ENCODE assay signal across 8 cellular contexts in the genomic region with DNA sequence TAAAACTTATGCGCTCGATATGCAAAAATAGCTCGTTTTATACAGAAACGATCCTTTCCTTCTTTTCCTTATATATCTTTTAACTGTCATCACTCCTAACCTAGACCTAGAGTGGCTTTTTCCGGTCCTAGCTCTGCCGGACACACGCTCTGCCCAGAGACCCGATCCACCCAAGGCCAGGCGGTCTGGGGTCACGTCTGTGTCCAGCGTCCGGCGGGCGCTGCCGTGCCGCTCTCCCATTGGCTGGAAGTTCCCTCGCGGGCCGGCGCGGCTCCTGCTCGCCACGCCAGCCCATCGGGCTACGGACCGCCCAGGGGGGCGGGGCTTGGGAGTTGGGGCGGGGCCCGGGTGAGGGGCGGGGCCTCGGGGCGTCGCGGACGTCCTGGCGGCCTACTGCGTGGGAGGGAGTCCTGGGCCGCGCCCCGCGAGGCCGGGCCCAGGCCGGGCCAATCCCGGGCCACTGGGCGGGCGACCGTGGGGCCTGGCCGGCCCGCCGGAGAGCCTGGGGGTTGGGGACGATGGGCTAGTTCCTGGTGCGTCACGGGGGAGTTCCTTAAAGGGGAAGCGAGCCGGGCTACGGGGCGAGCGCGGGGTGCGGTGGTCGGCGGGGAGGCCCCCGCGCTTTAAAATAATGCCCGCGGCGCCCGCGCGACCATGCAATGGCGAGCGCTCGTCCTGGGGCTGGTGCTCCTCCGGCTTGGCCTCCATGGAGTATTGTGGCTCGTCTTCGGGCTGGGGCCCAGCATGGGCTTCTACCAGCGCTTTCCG. TPM values are rescaled to one million over a fixed set of nuclear protein-coding genes. Genes with fewer than 3 reads are reported as not detected.
DNase-seq lines count a peak whose midpoint lies in the region; ATAC-seq and TF ChIP-seq lines count a peak whose summit lies in the region.

TSS of gene EDEM1 (plus strand) at position 556 of the 768 bp plus-strand sequence. CDS start at position 655, 99 bp downstream.

- H3K9me3 ChIP-seq in BLaER1 treated with 17β-estradiol and CSF1 and Interleukin-3, amounts not matched to agents 10 nM and 100 nM (replicated peaks in 1 of 11) = no peaks in the 10 kb centered on the region
- H3K9me3 ChIP-seq in liver (ENCODE audit: control insufficient read depth in 4 of 4, low read length in 3 of 4) = no peaks in the 10 kb centered on the region

- H3K27me3 ChIP-seq in BLaER1 treated with 17β-estradiol and CSF1 and Interleukin-3, amounts not matched to agents 10 nM and 100 nM = no peaks in the 10 kb centered on the region
- H3K27me3 ChIP-seq in liver (ENCODE audit: control insufficient read depth in 4 of 4, insufficient read depth in 4 of 4, low read length in 3 of 4) = no peaks in the 10 kb centered on the region

- TF ChIP-seq RAD21 in liver (IDR thresholded peaks at IDR 0.05) = peak in 1 of 2 donors; percentile 21

- no peak for TF ChIP-seq CTCF in liver (IDR thresholded peaks at IDR 0.05; ENCODE audit: low read depth, low read length, missing input control)

- H3K9ac ChIP-seq in BLaER1 treated with 17β-estradiol and CSF1 and Interleukin-3, amounts not matched to agents 10 nM and 100 nM = peak within 1 kb of the TSS; percentile 98 to 100 (median 100)
- peak within 1 kb of the TSS; percentile 98 to 99 for H3K9ac ChIP-seq in liver (ENCODE audit: low read depth in 1 of 2, low read length in 2 of 2)

- DNase-seq in GM19240 (ENCODE audit: insufficient read length, low spot score) (peak; percentile 66), NCI-H748 treated with DMSO at 0.1 percent for 48 hours (lab: John Stamatoyannopoulos, UW) (peak; percentile 52), dermis microvascular lymphatic vessel endothelial cell (ENCODE audit: low read depth in 2 of 2) (peak; percentile 88 to 98)
- peak; percentile 96 for DNase-seq in activated CD4-positive, alpha-beta T cell treated with anti-CD3 and anti-CD28 coated beads, Interleukin-2, amount 50 U/mL, for 48 hours
- peak; percentile 93 for DNase-seq in stimulated activated CD4-positive, alpha-beta T cell treated with anti-CD3 and anti-CD28 coated beads, Interleukin-4, amount 100 ng/mL, for 1 hour

- H3K36me3 ChIP-seq in BLaER1 treated with 17β-estradiol and CSF1 and Interleukin-3, amounts not matched to agents 10 nM and 100 nM = peaks cover 0 to 41% (median 29%) of the 10 kb centered on the region in 11 experiments; a peak in 15 of 22 replicates
- H3K36me3 ChIP-seq in liver (ENCODE audit: control insufficient read depth in 4 of 4, insufficient read depth in 3 of 4, low read depth in 1 of 4, low read length in 3 of 4) = no peaks in the 10 kb centered on the region

- ATAC-seq in HG03457 (IDR thresholded peaks at IDR 0.05; ENCODE audit: unreplicated experiment) = peak; percentile 78

- peak within 1 kb of the TSS; percentile 98 to 100 (median 100) for H3K27ac ChIP-seq in BLaER1 treated with 17β-estradiol and CSF1 and Interleukin-3, amounts not matched to agents 10 nM and 100 nM
- peak within 1 kb of the TSS; percentile 95 to 99 for H3K27ac ChIP-seq in liver (ENCODE audit: low read depth in 1 of 2, low read length in 2 of 2)

- peak within 1 kb of the TSS; percentile 89 to 98 (median 94) for H3K4me2 ChIP-seq in BLaER1 treated with 17β-estradiol and CSF1 and Interleukin-3, amounts not matched to agents 10 nM and 100 nM

- H4K20me1 ChIP-seq in BLaER1 treated with 17β-estradiol and CSF1 and Interleukin-3, amounts not matched to agents 10 nM and 100 nM = peaks cover 11 to 46% (median 37%) of the 10 kb centered on the region in 11 experiments; a peak in 18 of 22 replicates

- under 1% methylated on average over 78 of the region's 78 CpGs for WGBS in liver

- peaks cover 41 to 62% (median 55%) of the 10 kb centered on the region in 10 experiments for H3K4me1 ChIP-seq in BLaER1 treated with 17β-estradiol and CSF1 and Interleukin-3, amounts not matched to agents 10 nM and 100 nM
- H3K4me1 ChIP-seq in liver (ENCODE audit: control insufficient read depth in 4 of 4, insufficient read depth in 4 of 4, low read length in 3 of 4) = peaks cover 8 to 30% (median 15%) of the 10 kb centered on the region in 4 donors

- peak within 1 kb of the TSS; percentile 97 to 100 (median 99) for H3K4me3 ChIP-seq in BLaER1 treated with 17β-estradiol and CSF1 and Interleukin-3, amounts not matched to agents 10 nM and 100 nM
- peak within 1 kb of the TSS; percentile 89 to 99 (median 98) for H3K4me3 ChIP-seq in liver (ENCODE audit: low read depth in 1 of 3, low read length in 3 of 3)

TF ChIP-seq in liver, 16 proteins besides CTCF, POLR2A, EP300 and RAD21:
- TF ChIP-seq FOXA2 (IDR thresholded peaks at IDR 0.05) (no peak), RXRA (IDR thresholded peaks at IDR 0.05) (peak; percentile 57 to 73), TAF1 (conservative IDR thresholded peaks at IDR 0.05) (peak; percentile 71), ATF3 (IDR thresholded peaks at IDR 0.05) (no peak), ZBTB33 (IDR thresholded peaks at IDR 0.05) (no peak), EGR1 (IDR thresholded peaks at IDR 0.05; ENCODE audit: low read depth in 2 of 2) (peak in 1 of 2 donors; percentile 78), HNF4A (conservative IDR thresholded peaks at IDR 0.05) (peak; percentile 32 to 34), GABPA (IDR thresholded peaks at IDR 0.05 in 1 of 2, conservative IDR thresholded peaks at IDR 0.05 in 1 of 2) (no peak), FOXA1 (IDR thresholded peaks at IDR 0.05) (no peak), JUND (IDR thresholded peaks at IDR 0.05) (peak in 1 of 2 donors; percentile 14), YY1 (IDR thresholded peaks at IDR 0.05) (no peak), NR2F2 (IDR thresholded peaks at IDR 0.05) (peak; percentile 45), SP1 (IDR thresholded peaks at IDR 0.05) (peak; percentile 61), HNF4G (IDR thresholded peaks at IDR 0.05) (peak; percentile 7)
- TF ChIP-seq, protein P1, sequence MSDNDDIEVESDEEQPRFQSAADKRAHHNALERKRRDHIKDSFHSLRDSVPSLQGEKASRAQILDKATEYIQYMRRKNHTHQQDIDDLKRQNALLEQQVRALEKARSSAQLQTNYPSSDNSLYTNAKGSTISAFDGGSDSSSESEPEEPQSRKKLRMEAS (IDR thresholded peaks at IDR 0.05) = peak; percentile 50
- TF ChIP-seq, protein P2, sequence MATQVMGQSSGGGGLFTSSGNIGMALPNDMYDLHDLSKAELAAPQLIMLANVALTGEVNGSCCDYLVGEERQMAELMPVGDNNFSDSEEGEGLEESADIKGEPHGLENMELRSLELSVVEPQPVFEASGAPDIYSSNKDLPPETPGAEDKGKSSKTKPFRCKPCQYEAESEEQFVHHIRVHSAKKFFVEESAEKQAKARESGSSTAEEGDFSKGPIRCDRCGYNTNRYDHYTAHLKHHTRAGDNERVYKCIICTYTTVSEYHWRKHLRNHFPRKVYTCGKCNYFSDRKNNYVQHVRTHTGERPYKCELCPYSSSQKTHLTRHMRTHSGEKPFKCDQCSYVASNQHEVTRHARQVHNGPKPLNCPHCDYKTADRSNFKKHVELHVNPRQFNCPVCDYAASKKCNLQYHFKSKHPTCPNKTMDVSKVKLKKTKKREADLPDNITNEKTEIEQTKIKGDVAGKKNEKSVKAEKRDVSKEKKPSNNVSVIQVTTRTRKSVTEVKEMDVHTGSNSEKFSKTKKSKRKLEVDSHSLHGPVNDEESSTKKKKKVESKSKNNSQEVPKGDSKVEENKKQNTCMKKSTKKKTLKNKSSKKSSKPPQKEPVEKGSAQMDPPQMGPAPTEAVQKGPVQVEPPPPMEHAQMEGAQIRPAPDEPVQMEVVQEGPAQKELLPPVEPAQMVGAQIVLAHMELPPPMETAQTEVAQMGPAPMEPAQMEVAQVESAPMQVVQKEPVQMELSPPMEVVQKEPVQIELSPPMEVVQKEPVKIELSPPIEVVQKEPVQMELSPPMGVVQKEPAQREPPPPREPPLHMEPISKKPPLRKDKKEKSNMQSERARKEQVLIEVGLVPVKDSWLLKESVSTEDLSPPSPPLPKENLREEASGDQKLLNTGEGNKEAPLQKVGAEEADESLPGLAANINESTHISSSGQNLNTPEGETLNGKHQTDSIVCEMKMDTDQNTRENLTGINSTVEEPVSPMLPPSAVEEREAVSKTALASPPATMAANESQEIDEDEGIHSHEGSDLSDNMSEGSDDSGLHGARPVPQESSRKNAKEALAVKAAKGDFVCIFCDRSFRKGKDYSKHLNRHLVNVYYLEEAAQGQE (IDR thresholded peaks at IDR 0.05) = peak; percentile 53

RNA-seq across cellular contexts. Expression of gene EDEM1, which starts in this region (rescaled TPM):
- total RNA-seq in dermis microvascular lymphatic vessel endothelial cell = 14.5 and 20.4 TPM in 2 replicates
- 10 to 100 TPM; 22.0 to 97.5 TPM for total RNA-seq in liver
- polyA plus RNA-seq in liver = 10 to 100 TPM; 20.4 to 43.8 TPM

Comparison
In these comparisons a context has a peak if more than half of its experiments do, and no peak if none do; other contexts are left out.
1. Peak in every context shown above with its lines: DNase-seq, ATAC-seq, H3K4me3 ChIP-seq and H3K27ac ChIP-seq.